ENCODE assay signal across 8 cellular contexts in genomic region chr14:72516936-72517408, GRCh38.
DNase-seq lines count a peak whose midpoint lies in the region; ATAC-seq and TF ChIP-seq lines count a peak whose summit lies in the region.

No MANE protein-coding gene starts in this region.

- H3K27ac ChIP-seq in dorsolateral prefrontal cortex, result peak overlapping the region in 17 of 59 donors; percentile 1 to 78 (median 44)

- TF ChIP-seq CTCF in dorsolateral prefrontal cortex (IDR thresholded peaks at IDR 0.05 in 54 of 56, conservative IDR thresholded peaks at IDR 0.05 in 2 of 56; ENCODE audit: low read depth in 1 of 56, partially characterized antibody in 56 of 56), result peak; percentile 66 to 96 (median 89)

- H3K27me3 ChIP-seq in dorsolateral prefrontal cortex, result no peaks in the 10 kb centered on the region

- peak overlapping the region in 19 of 59 donors; percentile 2 to 34 (median 22) for H3K4me3 ChIP-seq in dorsolateral prefrontal cortex

- intact Hi-C loops in dorsolateral prefrontal cortex (cut with DNase I), result loop anchor here (1.0 to 10.0 kb wide), 5 partner anchors 387 to 958 kb away; no protein-coding TSS in a partner anchor

- DNase-seq in activated gamma-delta T cell treated with Interleukin-2 at 50 U/mL for 16 hours, result peak; percentile 69
- DNase-seq in activated gamma-delta T cell (lab: John Stamatoyannopoulos, UW), result no peak
- DNase-seq in NCI-H345 treated with DMSO at 0.1 percent for 48 hours (lab: John Stamatoyannopoulos, UW; ENCODE audit: unreplicated experiment), result peak; percentile 10
- DNase-seq in activated CD4-positive, alpha-beta T cell treated with anti-CD3 and anti-CD28 coated beads, Interleukin-2, amount 50 U/mL, for 24 hours (ENCODE audit: low read depth in 1 of 2, low spot score in 1 of 2), result peak; percentile 49 to 50
- DNase-seq in dorsolateral prefrontal cortex, result peak; percentile 53 to 86 (median 78)
- DNase-seq in medulla oblongata (ENCODE audit: extremely low spot score), result peak; percentile 90
- peak; percentile 32 to 52 for DNase-seq in stimulated activated CD8-positive, alpha-beta memory T cell treated with anti-CD3 and anti-CD28 coated beads, Interleukin-15, amount 100 ng/mL, for 48 hours (ENCODE audit: low read depth in 2 of 2)

- no peak for ATAC-seq in HG02763 (IDR thresholded peaks at IDR 0.05; ENCODE audit: unreplicated experiment)
